18 cellular contexts compared by ENCODE assay signal in the genomic region with DNA sequence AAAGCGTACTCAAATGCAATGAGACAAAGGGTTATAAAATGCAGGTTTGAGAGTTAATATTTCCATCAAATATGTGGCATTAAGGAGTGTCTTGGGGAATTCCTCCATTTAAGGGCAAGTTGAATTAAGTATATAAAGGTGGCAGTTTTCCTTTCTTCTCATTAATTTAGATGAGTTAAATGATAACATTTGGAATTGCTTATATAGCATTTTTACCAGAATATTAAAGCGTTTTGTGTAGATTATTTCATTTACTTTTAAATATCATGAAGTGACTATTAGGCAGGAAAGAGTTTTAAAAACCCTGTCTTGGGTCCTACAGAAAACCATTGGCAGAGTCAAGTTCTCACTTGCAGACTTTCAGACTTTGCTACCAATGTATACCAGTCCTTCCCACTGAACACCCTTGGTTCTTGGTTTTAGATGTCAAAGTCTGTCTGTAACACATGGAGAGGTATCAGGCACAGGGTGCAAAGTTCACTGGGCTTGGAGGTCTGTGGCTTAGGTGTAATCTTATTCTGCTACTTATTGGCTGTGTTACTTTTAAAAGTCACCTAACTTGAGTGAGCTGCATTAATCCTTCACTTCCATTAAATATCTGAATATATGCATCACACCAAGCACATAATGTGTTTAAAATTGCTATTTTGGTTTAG. TPM values are rescaled to one million over a fixed set of nuclear protein-coding genes. Genes with fewer than 3 reads are reported as not detected.
DNase-seq lines count a peak whose midpoint lies in the region; ATAC-seq, FAIRE-seq and TF ChIP-seq lines count a peak whose summit lies in the region.
"Had no signal": no experiment of that assay in that cellular context is flagged by ENCODE, and none has a peak within 500 bp of the region (broad histone marks: within the 10 kb centered on the region; RNA-seq: fewer than 3 reads in every experiment).

No MANE protein-coding gene starts in this region.

- H3K79me1 ChIP-seq in IMR-90 (ENCODE audit: low read depth in 1 of 2, low read length in 2 of 2) = no peaks in the 10 kb centered on the region

- dilution Hi-C loops in IMR-90 (cut with HindIII; ENCODE audit: low sequenced_read_pairs, unreplicated experiment) = no loop called here

- H2AK5ac ChIP-seq in IMR-90 (ENCODE audit: low read depth, low read length) = no peak overlapping the region

- H3K23ac ChIP-seq in IMR-90 (ENCODE audit: low read depth, low read length) = no peak overlapping the region

- H2BK20ac ChIP-seq in IMR-90 (ENCODE audit: low read depth, low read length) = no peak overlapping the region

- H3K4ac ChIP-seq in IMR-90 (ENCODE audit: low read depth, low read length) = no peak overlapping the region

- no TSS peak for BruUV-seq in IMR-90 (replicated peaks; lab: Mats Ljungman, UMichigan)
- BruUV-seq in K562 (replicated peaks; lab: Mats Ljungman, UMichigan) = no TSS peak
- no TSS peak for BruUV-seq in HepG2 (replicated peaks; lab: Mats Ljungman, UMichigan)

- H3K79me2 ChIP-seq in K562 (ENCODE audit: control insufficient read depth, insufficient read depth, low read length) = no peaks in the 10 kb centered on the region
- no peaks in the 10 kb centered on the region for H3K79me2 ChIP-seq in HepG2 (ENCODE audit: insufficient read depth, low read length)

- in situ Hi-C loops in IMR-90 (cut with MboI; ENCODE audit: low sequenced_read_pairs) = loop anchor here (5.0 kb wide), 1 partner anchor 146 kb away; no protein-coding TSS in a partner anchor
- in situ Hi-C loops in K562 (cut with MboI) = no loop called here
- in situ Hi-C loops in HepG2 (cut with HindIII; ENCODE audit: extremely low pct_ligation_motif_present, low pct_unique_long_range_greater_than_20kb) = loop anchor here (25.0 kb wide), 1 partner anchor 326 kb away; no protein-coding TSS in a partner anchor

- H2AK9ac ChIP-seq in IMR-90 (replicated peaks; ENCODE audit: low read depth, low read length, poor library complexity) = no peak overlapping the region

- H2BK5ac ChIP-seq in IMR-90 (ENCODE audit: low read depth, low read length, poor library complexity, severe bottlenecking) = no peak overlapping the region

- H3K9me3 ChIP-seq in IMR-90 (ENCODE audit: control insufficient read depth, insufficient read depth, low read length) (no peaks in the 10 kb centered on the region), K562 (replicated peaks; ENCODE audit: control insufficient read depth, insufficient read depth, low read depth, low read length) (no peaks in the 10 kb centered on the region), HepG2 (ENCODE audit: low read length) (no peaks in the 10 kb centered on the region), pancreas (no peaks in the 10 kb centered on the region), WERI-Rb-1 (ENCODE audit: severe bottlenecking) (no peaks in the 10 kb centered on the region)
- H3K9me3 ChIP-seq: BE2C, HAP-1 had no signal

- H3K18ac ChIP-seq in IMR-90 (ENCODE audit: low read depth, low read length) = no peak overlapping the region

- H3K36me3 ChIP-seq in IMR-90 (ENCODE audit: control insufficient read depth, insufficient read depth, low read length) = no peaks in the 10 kb centered on the region
- H3K36me3 ChIP-seq in K562 (ENCODE audit: control insufficient read depth, insufficient read depth, low read length) = no peaks in the 10 kb centered on the region
- H3K36me3 ChIP-seq in HepG2 (replicated peaks in 1 of 2; ENCODE audit: control insufficient read depth in 1 of 2, insufficient read depth in 2 of 2, low read length in 2 of 2) = no peaks in the 10 kb centered on the region
- no peaks in the 10 kb centered on the region for H3K36me3 ChIP-seq in pancreas
- no peaks in the 10 kb centered on the region for H3K36me3 ChIP-seq in WERI-Rb-1
- H3K36me3 ChIP-seq: BE2C, HAP-1 had no signal

- no peak overlapping the region for H3K14ac ChIP-seq in IMR-90 (replicated peaks; ENCODE audit: low read depth, low read length)

- H2BK120ac ChIP-seq in IMR-90 (ENCODE audit: low read depth, low read length) = no peak overlapping the region

- TF ChIP-seq CTCF in IMR-90 (conservative IDR thresholded peaks at IDR 0.05; ENCODE audit: low read depth, low read length) (no peak), K562 (IDR thresholded peaks at IDR 0.05 in 2 of 3, conservative IDR thresholded peaks at IDR 0.05 in 1 of 3; ENCODE audit: insufficient read depth in 2 of 3, low read depth in 1 of 3, low read length in 3 of 3) (no peak), HepG2 (CRISPR knock-in tag; IDR thresholded peaks at IDR 0.05) (no peak), pancreas (IDR thresholded peaks at IDR 0.05) (no peak), WERI-Rb-1 (IDR thresholded peaks at IDR 0.05; ENCODE audit: low read depth, low read length) (no peak)

- H4K8ac ChIP-seq in IMR-90 (ENCODE audit: low read depth in 2 of 2, low read length in 2 of 2) = no peak overlapping the region

- H3K9ac ChIP-seq in IMR-90 (ENCODE audit: low read depth, low read length) (no peak overlapping the region), K562 (ENCODE audit: insufficient read depth in 1 of 2, low read depth in 2 of 2, low read length in 2 of 2) (no peak overlapping the region), HepG2 (ENCODE audit: insufficient read depth, low read depth, low read length) (no peak overlapping the region)

- H3K4me3 ChIP-seq in IMR-90 (ENCODE audit: insufficient read depth, low read depth, low read length) = no peak overlapping the region
- no peak overlapping the region for H3K4me3 ChIP-seq in K562
- no peak overlapping the region for H3K4me3 ChIP-seq in HepG2 (replicated peaks in 1 of 3; ENCODE audit: insufficient read depth in 1 of 3, low read depth in 2 of 3, low read length in 3 of 3)
- no peak overlapping the region for H3K4me3 ChIP-seq in pancreas
- H3K4me3 ChIP-seq in WERI-Rb-1 (ENCODE audit: low read depth, low read length) = no peak overlapping the region
- H3K4me3 ChIP-seq: HAP-1 had no signal

- H3K9me1 ChIP-seq in IMR-90 (ENCODE audit: insufficient read depth, low read length) (no peaks in the 10 kb centered on the region), K562 (ENCODE audit: control insufficient read depth, insufficient read depth, low read length) (no peaks in the 10 kb centered on the region)

- FAIRE-seq in K562 (lab: Jason Lieb, UNC) = no peak
- no peak for FAIRE-seq in HepG2 (lab: Jason Lieb, UNC)
- no peak for FAIRE-seq in pancreas (lab: Jason Lieb, UNC)
- FAIRE-seq: GM12891, H1 had no signal

- H3K27ac ChIP-seq in IMR-90 (ENCODE audit: insufficient read depth, low read length) (no peak overlapping the region), K562 (ENCODE audit: extremely low read depth, low read depth, low read length) (no peak overlapping the region), HepG2 (ENCODE audit: extremely low read length, insufficient read depth, low read length) (no peak overlapping the region), pancreas (no peak overlapping the region), WERI-Rb-1 (no peak overlapping the region)
- H3K27ac ChIP-seq: C4-2B had no signal

- H4K20me1 ChIP-seq in IMR-90 (ENCODE audit: insufficient read depth, low read length) = no peaks in the 10 kb centered on the region
- no peaks in the 10 kb centered on the region for H4K20me1 ChIP-seq in K562 (replicated peaks; ENCODE audit: control insufficient read depth, insufficient read depth, low read length)
- H4K20me1 ChIP-seq in HepG2 (ENCODE audit: insufficient read depth, low read length) = no peaks in the 10 kb centered on the region

- TF ChIP-seq RAD21 in IMR-90 (IDR thresholded peaks at IDR 0.05; ENCODE audit: low read length) (no peak), K562 (CRISPR knock-in tag; conservative IDR thresholded peaks at IDR 0.05 in 1 of 2, IDR thresholded peaks at IDR 0.05 in 1 of 2) (no peak), HepG2 (CRISPR knock-in tag; IDR thresholded peaks at IDR 0.05) (no peak)

- H2BK15ac ChIP-seq in IMR-90 (ENCODE audit: low read depth, low read length) = no peak overlapping the region

- 100% methylated on average over 1 of the region's 2 CpGs; no CpG with 5 or more reads in 1 of the 2 experiments for WGBS in IMR-90 (ENCODE audit: extremely low coverage in 2 of 2, insufficient read length in 1 of 2), 2 experiments
- 0% methylated on average over 2 of the region's 2 CpGs for WGBS in K562 (ENCODE audit: insufficient coverage, low coverage, missing lambda C conversion rate)
- 71% methylated on average over 2 of the region's 2 CpGs for WGBS in HepG2 (ENCODE audit: low lambda C conversion rate)
- 79 to 93% methylated on average over 2 of the region's 2 CpGs for WGBS in pancreas, 2 donors

- no peak overlapping the region for H3K4me2 ChIP-seq in IMR-90 (ENCODE audit: low read depth, low read length)
- no peak overlapping the region for H3K4me2 ChIP-seq in K562 (ENCODE audit: insufficient read depth, low read length)
- H3K4me2 ChIP-seq in HepG2 (ENCODE audit: low read depth, low read length) = no peak overlapping the region

- intact Hi-C loops in IMR-90 (cut with micrococcal nuclease) (no loop called here), K562 (cut with micrococcal nuclease) (no loop called here), HepG2 (cut with micrococcal nuclease; ENCODE audit: unreplicated experiment) (no loop called here), pancreas (cut with DNase I) (loop anchor here in 1 of 3 donors (10.0 kb wide), 1 partner anchor 148 kb away; no protein-coding TSS in a partner anchor)

- H2AFZ ChIP-seq in IMR-90 (replicated peaks; ENCODE audit: low read length, poor library complexity) = no peak overlapping the region
- H2AFZ ChIP-seq in K562 (ENCODE audit: low read depth, low read length) = no peak overlapping the region
- H2AFZ ChIP-seq in HepG2 (ENCODE audit: low read length) = no peak overlapping the region

- CTCF ChIA-PET in IMR-90 (lab: Yijun Ruan, JAX) (interaction anchor here (0.9 to 1.6 kb wide), 3 partner anchors 25 to 153 kb away, joined by 3 to 8 read pairs (median 5); no protein-coding TSS in a partner anchor), K562 (lab: Yijun Ruan, JAX; ENCODE audit: low intra/inter-chr PET ratio) (no interaction called here), HepG2 (lab: Yijun Ruan, JAX; ENCODE audit: low intra/inter-chr PET ratio, low total read pairs) (no interaction called here)

- H3K56ac ChIP-seq in IMR-90 (ENCODE audit: extremely low read depth, insufficient read depth, low read length) = no peak overlapping the region

- no peak overlapping the region for H4K91ac ChIP-seq in IMR-90 (ENCODE audit: insufficient read depth, low read depth, low read length)

- TF ChIP-seq POLR2A in IMR-90 (IDR thresholded peaks at IDR 0.05; ENCODE audit: low read depth, low read length) = no peak
- no peak for TF ChIP-seq POLR2A in K562 (conservative IDR thresholded peaks at IDR 0.05)
- no peak for TF ChIP-seq POLR2A in HepG2 (IDR thresholded peaks at IDR 0.05; ENCODE audit: insufficient read depth in 1 of 2, low read depth in 2 of 2, low read length in 2 of 2)

- ATAC-seq in IMR-90 (ENCODE audit: low read depth) (no peak), K562 (no peak), HepG2 (no peak), pancreas (peak in 3 of 4 donors; percentile 47 to 77 (median 50)), GM21360 (IDR thresholded peaks at IDR 0.05; ENCODE audit: unreplicated experiment) (no peak)
- ATAC-seq in activated CD4-positive, CD25-positive, alpha-beta regulatory T cell treated with anti-CD3 and anti-CD28 coated beads, Interleukin-2, amount 50 U/mL, for 24 hours = no peak

- H3K27me3 ChIP-seq in IMR-90 (ENCODE audit: control insufficient read depth, insufficient read depth, low read length) (peaks cover 14% of the 10 kb centered on the region), K562 (ENCODE audit: control insufficient read depth in 2 of 2, insufficient read depth in 2 of 2, low read length in 2 of 2) (no peaks in the 10 kb centered on the region), HepG2 (ENCODE audit: control insufficient read depth in 1 of 2, insufficient read depth in 2 of 2, low read length in 2 of 2) (no peaks in the 10 kb centered on the region), pancreas (no peaks in the 10 kb centered on the region), WERI-Rb-1 (ENCODE audit: insufficient read depth, low read depth, severe bottlenecking) (no peaks in the 10 kb centered on the region)

- H3K4me1 ChIP-seq in IMR-90 (ENCODE audit: control insufficient read depth, insufficient read depth, low read length) (no peaks in the 10 kb centered on the region), K562 (replicated peaks in 1 of 2; ENCODE audit: control insufficient read depth in 2 of 2, insufficient read depth in 2 of 2, low read length in 2 of 2) (no peaks in the 10 kb centered on the region), HepG2 (ENCODE audit: insufficient read depth, low read length) (peaks cover 7% of the 10 kb centered on the region; the same call in 1 of the 2 replicates), pancreas (peaks cover 0 to 5% (median 0%) of the 10 kb centered on the region in 3 donors)
- H3K4me1 ChIP-seq: BE2C, HAP-1 had no signal

- no peak overlapping the region for H4K5ac ChIP-seq in IMR-90 (ENCODE audit: low read depth, low read length)

- no peak for DNase-seq in IMR-90
- DNase-seq in K562 (ENCODE audit: extremely low read depth in 1 of 4, low spot score in 3 of 4) = no peak
- peak; percentile 20 for DNase-seq in HepG2 (ENCODE audit: low spot score)
- no peak for DNase-seq in pancreas
- no peak for DNase-seq in NCI-H2171 treated with DMSO at 0.1 percent for 48 hours (lab: John Stamatoyannopoulos, UW)
- DNase-seq in WERI-Rb-1 = no peak
- DNase-seq: BE2C; CD4-positive, alpha-beta memory T cell; DMS79 had no signal

- TF ChIP-seq EP300 in K562 (IDR thresholded peaks at IDR 0.05; ENCODE audit: low read length) (no peak), HepG2 (IDR thresholded peaks at IDR 0.05; ENCODE audit: low read depth in 2 of 2, low read length in 2 of 2) (no peak), HepG2 (CRISPR knock-in tag; IDR thresholded peaks at IDR 0.05; ENCODE audit: borderline replicate concordance) (no peak)

- POLR2A ChIA-PET in IMR-90 (lab: Charles Lee; ENCODE audit: unreplicated experiment) = interaction anchor here (0.6 kb wide), 1 partner anchor 208 kb away, joined by 3 read pairs; no protein-coding TSS in a partner anchor
- POLR2A ChIA-PET in K562 (lab: Yijun Ruan, JAX) = interaction anchor here (1.5 kb wide), 1 partner anchor 149 kb away, joined by 3 read pairs; no protein-coding TSS in a partner anchor
- POLR2A ChIA-PET in HepG2 (lab: Yijun Ruan, JAX) = no interaction called here

RNA-seq across cellular contexts. Expression of a gene that starts 51.0 kb away (rescaled TPM):
- total RNA-seq in IMR-90 (2012; rRNA removed) (not detected in 2 replicates), K562 (2014; rRNA removed) (not detected in 2 replicates), K562 (2014; rRNA removed; fragmentation: Illumina TruSeq; extraction: Trizol) (not detected in 2 replicates), K562 (2015; rRNA removed; fragmentation: Illumina TruSeq; extraction: Trizol) (0.07 and 0.08 TPM in 2 replicates), K562 (2021) (not detected in 2 replicates), HepG2 (2016; rRNA removed; fragmentation: Illumina TruSeq; extraction: Trizol) (1.1 and 1.3 TPM in 2 replicates), pancreas (1 to 10 TPM in 1 of 6 donors, under 1 TPM in 5; 0.16 to 1.1 (median 0.53) TPM)
- polyA plus RNA-seq in IMR-90 (2012; rRNA removed) (not detected in 2 replicates), K562 (2011; rRNA removed) (0.03 TPM in 1 of 2 replicates, not detected in the other), K562 (2014; fragmentation: Illumina TruSeq; extraction: Trizol) (not detected in 2 replicates), K562 (2014; fragmentation: Nextera tagmentation; extraction: Ambion mirVana) (not detected), K562 (2014; rRNA removed) (not detected in 2 replicates), HepG2 (2011; rRNA removed) (2.6 and 4.0 TPM in 2 replicates), pancreas (1 to 10 TPM in 1 of 2 donors, under 1 TPM in 1; 0.30 to 1.9 TPM)
- polyA plus RNA-seq in IMR-90 (2012; cell fraction: cytosol; rRNA removed) = not detected in 2 replicates
- not detected in 2 replicates for polyA plus RNA-seq in IMR-90 (2012; cell fraction: nucleus; rRNA removed; ENCODE audit: low replicate concordance)
- total RNA-seq in K562 (2011; cell fraction: chromatin; rRNA removed; ENCODE audit: low replicate concordance) = not detected in 2 replicates
- total RNA-seq in K562 (2011; cell fraction: nucleolus; rRNA removed) = not detected in 2 replicates
- total RNA-seq in K562 (2011; cell fraction: nucleoplasm; rRNA removed) = not detected in 2 replicates
- polyA plus RNA-seq in K562 (2011; cell fraction: cytosol; rRNA removed) = not detected in 2 replicates
- polyA plus RNA-seq in K562 (2011; cell fraction: nucleus; rRNA removed) = not detected in 2 replicates
- polyA plus RNA-seq in K562 (2012) = 0.07 TPM in 1 of 2 replicates, not detected in the other
- not detected in 2 replicates for polyA minus RNA-seq in K562 (2011; rRNA and poly(A)+ RNA removed)
- not detected in 2 replicates for polyA minus RNA-seq in K562 (2011; cell fraction: cytosol; rRNA and poly(A)+ RNA removed)
- not detected in 2 replicates for polyA minus RNA-seq in K562 (2011; cell fraction: nucleus; rRNA and poly(A)+ RNA removed)
- 0.10 TPM in 1 of 2 replicates, not detected in the other for total RNA-seq in HepG2 (2016; cell fraction: cytosol; rRNA removed; fragmentation: Illumina TruSeq; extraction: Trizol; ENCODE audit: low read depth)
- total RNA-seq in HepG2 (2016; cell fraction: insoluble cytoplasmic fraction; rRNA removed; fragmentation: Illumina TruSeq; extraction: Trizol) = 1.2 and 1.5 TPM in 2 replicates
- 0.56 and 0.62 TPM in 2 replicates for total RNA-seq in HepG2 (2016; cell fraction: membrane; rRNA removed; fragmentation: Illumina TruSeq; extraction: Trizol)
- total RNA-seq in HepG2 (2016; cell fraction: nucleus; rRNA removed; fragmentation: Illumina TruSeq; extraction: Trizol) = 0.78 and 1.3 TPM in 2 replicates
- polyA plus RNA-seq in HepG2 (2011; cell fraction: cytosol; rRNA removed) = 2.1 and 3.2 TPM in 2 replicates
- 1.5 and 2.5 TPM in 2 replicates for polyA plus RNA-seq in HepG2 (2011; cell fraction: nucleus; rRNA removed)
- polyA plus RNA-seq in HepG2 (2012) = 0.56 and 0.99 TPM in 2 replicates
- 0.06 and 0.18 TPM in 2 replicates for polyA plus RNA-seq in HepG2 (2016; cell fraction: cytosol; fragmentation: Illumina TruSeq; extraction: Trizol; ENCODE audit: low read depth)
- polyA plus RNA-seq in HepG2 (2016; cell fraction: insoluble cytoplasmic fraction; fragmentation: Illumina TruSeq; extraction: Trizol; ENCODE audit: low read depth) = 1.1 and 1.6 TPM in 2 replicates
- 0.07 and 0.22 TPM in 2 replicates for polyA plus RNA-seq in HepG2 (2016; cell fraction: membrane; fragmentation: Illumina TruSeq; extraction: Trizol; ENCODE audit: low read depth)
- 0.38 and 0.68 TPM in 2 replicates for polyA plus RNA-seq in HepG2 (2016; cell fraction: nucleus; fragmentation: Illumina TruSeq; extraction: Trizol; ENCODE audit: insufficient read depth, low read depth)
- polyA minus RNA-seq in HepG2 (2011; rRNA and poly(A)+ RNA removed; ENCODE audit: low replicate concordance) = 0.37 and 10.4 TPM in 2 replicates
- 1.1 and 1.7 TPM in 2 replicates for polyA minus RNA-seq in HepG2 (2011; cell fraction: cytosol; rRNA and poly(A)+ RNA removed)
- polyA minus RNA-seq in HepG2 (2011; cell fraction: nucleus; rRNA and poly(A)+ RNA removed) = 4.5 and 6.1 TPM in 2 replicates
- total RNA-seq: A172; CD4-positive, alpha-beta memory T cell; G401; H1 had no signal
- polyA plus RNA-seq: CD4-positive, alpha-beta memory T cell; H1; IgD-negative memory B cell had no signal

RNA-seq across cellular contexts. Expression of a gene that starts 59.5 kb away (rescaled TPM):
- total RNA-seq in IMR-90 (2012; rRNA removed) = under 0.01 TPM in 2 replicates
- 0.03 and 0.06 TPM in 2 replicates for polyA plus RNA-seq in IMR-90 (2012; rRNA removed)
- 0.01 and 0.25 TPM in 2 replicates for polyA plus RNA-seq in IMR-90 (2012; cell fraction: cytosol; rRNA removed)
- 0.29 TPM in 1 of 2 replicates, not detected in the other for polyA plus RNA-seq in IMR-90 (2012; cell fraction: nucleus; rRNA removed; ENCODE audit: low replicate concordance)
- 0.69 TPM in 1 of 2 replicates, not detected in the other for total RNA-seq in K562 (2011; cell fraction: chromatin; rRNA removed; ENCODE audit: low replicate concordance)
- total RNA-seq in K562 (2011; cell fraction: nucleolus; rRNA removed) = not detected in 2 replicates
- total RNA-seq in K562 (2011; cell fraction: nucleoplasm; rRNA removed) = 0.07 and 0.15 TPM in 2 replicates
- 0.45 TPM in 1 of 2 replicates, not detected in the other for total RNA-seq in K562 (2014; rRNA removed)
- total RNA-seq in K562 (2014; rRNA removed; fragmentation: Illumina TruSeq; extraction: Trizol) = 0.04 and 0.16 TPM in 2 replicates
- 0.07 and 0.15 TPM in 2 replicates for total RNA-seq in K562 (2015; rRNA removed; fragmentation: Illumina TruSeq; extraction: Trizol)
- 0.20 and 0.24 TPM in 2 replicates for total RNA-seq in K562 (2021)
- 0.03 and 0.11 TPM in 2 replicates for polyA plus RNA-seq in K562 (2011; rRNA removed)
- polyA plus RNA-seq in K562 (2011; cell fraction: cytosol; rRNA removed) = 0.03 TPM in 1 of 2 replicates, not detected in the other
- polyA plus RNA-seq in K562 (2011; cell fraction: nucleus; rRNA removed) = 0.06 and 0.17 TPM in 2 replicates
- 0.05 and 0.26 TPM in 2 replicates for polyA plus RNA-seq in K562 (2012)
- polyA plus RNA-seq in K562 (2014; fragmentation: Illumina TruSeq; extraction: Trizol) = 0.06 and 0.09 TPM in 2 replicates
- under 1 TPM in 1 of 2 experiments, not detected in 1; 0.03 TPM for polyA plus RNA-seq in K562 (2014; fragmentation: Nextera tagmentation; extraction: Ambion mirVana)
- polyA plus RNA-seq in K562 (2014; rRNA removed) = 0.04 and 0.08 TPM in 2 replicates
- 0.14 and 0.21 TPM in 2 replicates for polyA minus RNA-seq in K562 (2011; rRNA and poly(A)+ RNA removed)
- 0.38 and 2.1 TPM in 2 replicates for polyA minus RNA-seq in K562 (2011; cell fraction: cytosol; rRNA and poly(A)+ RNA removed)
- polyA minus RNA-seq in K562 (2011; cell fraction: nucleus; rRNA and poly(A)+ RNA removed) = 0.22 and 0.67 TPM in 2 replicates
- total RNA-seq in HepG2 (2016; rRNA removed; fragmentation: Illumina TruSeq; extraction: Trizol) = not detected in 2 replicates
- not detected in 2 replicates for total RNA-seq in HepG2 (2016; cell fraction: cytosol; rRNA removed; fragmentation: Illumina TruSeq; extraction: Trizol; ENCODE audit: low read depth)
- total RNA-seq in HepG2 (2016; cell fraction: insoluble cytoplasmic fraction; rRNA removed; fragmentation: Illumina TruSeq; extraction: Trizol) = not detected in 2 replicates
- 0.19 TPM in 1 of 2 replicates, not detected in the other for total RNA-seq in HepG2 (2016; cell fraction: membrane; rRNA removed; fragmentation: Illumina TruSeq; extraction: Trizol)
- not detected in 2 replicates for total RNA-seq in HepG2 (2016; cell fraction: nucleus; rRNA removed; fragmentation: Illumina TruSeq; extraction: Trizol)
- 0.03 and 0.04 TPM in 2 replicates for polyA plus RNA-seq in HepG2 (2011; rRNA removed)
- 0.03 and 0.05 TPM in 2 replicates for polyA plus RNA-seq in HepG2 (2011; cell fraction: cytosol; rRNA removed)
- not detected in 2 replicates for polyA plus RNA-seq in HepG2 (2011; cell fraction: nucleus; rRNA removed)
- not detected in 2 replicates for polyA plus RNA-seq in HepG2 (2012)
- polyA plus RNA-seq in HepG2 (2016; cell fraction: cytosol; fragmentation: Illumina TruSeq; extraction: Trizol; ENCODE audit: low read depth) = not detected in 2 replicates
- 0.05 TPM in 1 of 2 replicates, not detected in the other for polyA plus RNA-seq in HepG2 (2016; cell fraction: insoluble cytoplasmic fraction; fragmentation: Illumina TruSeq; extraction: Trizol; ENCODE audit: low read depth)
- polyA plus RNA-seq in HepG2 (2016; cell fraction: membrane; fragmentation: Illumina TruSeq; extraction: Trizol; ENCODE audit: low read depth) = not detected in 2 replicates
- polyA plus RNA-seq in HepG2 (2016; cell fraction: nucleus; fragmentation: Illumina TruSeq; extraction: Trizol; ENCODE audit: insufficient read depth, low read depth) = not detected in 2 replicates
- 74.9 TPM in 1 of 2 replicates, not detected in the other for polyA minus RNA-seq in HepG2 (2011; rRNA and poly(A)+ RNA removed; ENCODE audit: low replicate concordance)
- polyA minus RNA-seq in HepG2 (2011; cell fraction: cytosol; rRNA and poly(A)+ RNA removed) = 0.30 and 0.88 TPM in 2 replicates
- not detected in 2 replicates for polyA minus RNA-seq in HepG2 (2011; cell fraction: nucleus; rRNA and poly(A)+ RNA removed)
- 100 to 1,000 TPM in 1 of 6 donors, 10 to 100 TPM in 5; 20.4 to 679 (median 53.0) TPM for total RNA-seq in pancreas
- 10 to 100 TPM; 71.3 to 71.7 TPM for polyA plus RNA-seq in pancreas
- total RNA-seq: G401 had no signal
- polyA plus RNA-seq: CD4-positive, alpha-beta memory T cell; H1; IgD-negative memory B cell had no signal

Comparison
In these comparisons a context has a peak if more than half of its experiments do, and no peak if none do; other contexts are left out.
1. ATAC-seq: peak in pancreas (3 of 4); none in IMR-90 (single experiment), K562 (single experiment), HepG2 (single experiment), GM21360 (single experiment) and activated CD4-positive, CD25-positive, alpha-beta regulatory T cell treated with anti-CD3 and anti-CD28 coated beads, Interleukin-2, amount 50 U/mL, for 24 hours (0 of 2).
2. RNA of a gene that starts 59.5 kb away (total RNA-seq): 20.4 to 679 TPM in pancreas; 0.19 TPM in HepG2, 0.04 to 0.69 TPM in K562 and under 0.01 TPM in IMR-90; every median in the first group is over 10 times any median in the second.